In genomic region chr1:21217812-21218596, GRCh38 we compare ENCODE assay signal across 1 cellular context.
A peak's percentile ranks its signal among the peaks of the same experiment; 100 is the strongest.
TF ChIP-seq lines count a peak whose summit lies in the region.

No MANE protein-coding gene starts in this region.

TF ChIP-seq in K562, 482 proteins besides CTCF, POLR2A, EP300 and RAD21 (continued from another document):
- TF ChIP-seq REST (CRISPR knock-in tag; IDR thresholded peaks at IDR 0.05; ENCODE audit: low read depth): no peak
- TF ChIP-seq ZFX (CRISPR knock-in tag; IDR thresholded peaks at IDR 0.05): peak; percentile 9; the same call in 1 of the 2 replicates
- TF ChIP-seq BCLAF1 (IDR thresholded peaks at IDR 0.05; ENCODE audit: borderline replicate concordance in 1 of 2, control insufficient read depth in 1 of 2, low read depth in 2 of 2, low read length in 1 of 2): no peak
- TF ChIP-seq DACH1 (IDR thresholded peaks at IDR 0.05; ENCODE audit: partially characterized antibody): no peak
- TF ChIP-seq KLF1 (tag; IDR thresholded peaks at IDR 0.05): 0 out of 2 replicates have a peak, but pooled peaks have one; percentile 22
- no peak for TF ChIP-seq SP2 (IDR thresholded peaks at IDR 0.05; ENCODE audit: extremely low read depth, low read depth, low read length, poor library complexity, severe bottlenecking)
- TF ChIP-seq HNRNPH1 (optimal IDR thresholded peaks at IDR 0.05; ENCODE audit: low read depth, low read length): no peak
- no peak for TF ChIP-seq NCOA2 (IDR thresholded peaks at IDR 0.05; ENCODE audit: partially characterized antibody in 2 of 2)
- no peak for TF ChIP-seq RBM17 (IDR thresholded peaks at IDR 0.05; ENCODE audit: borderline replicate concordance, low read depth, low read length)
- TF ChIP-seq ASH1L (IDR thresholded peaks at IDR 0.05; ENCODE audit: borderline replicate concordance, low read depth, partially characterized antibody): no peak
- no peak for TF ChIP-seq ZNF3 (CRISPR knock-in tag; IDR thresholded peaks at IDR 0.05)
- no peak for TF ChIP-seq EWSR1 (IDR thresholded peaks at IDR 0.05; ENCODE audit: borderline replicate concordance, low read depth, partially characterized antibody)
- TF ChIP-seq TFAP4 (CRISPR knock-in tag; IDR thresholded peaks at IDR 0.05; ENCODE audit: borderline replicate concordance): peak; percentile 47; the same call in 1 of the 2 replicates
- no peak for TF ChIP-seq TEAD2 (tag; IDR thresholded peaks at IDR 0.05)
- no peak for TF ChIP-seq CCAR2 (IDR thresholded peaks at IDR 0.05; ENCODE audit: low read depth, low read length)
- TF ChIP-seq NFRKB (IDR thresholded peaks at IDR 0.05; ENCODE audit: low read depth): no peak
- no peak for TF ChIP-seq RBM34 (IDR thresholded peaks at IDR 0.05; ENCODE audit: borderline replicate concordance, insufficient read depth, low read length)
- TF ChIP-seq PBX2 (CRISPR knock-in tag; IDR thresholded peaks at IDR 0.05; ENCODE audit: low read depth): no peak
- TF ChIP-seq PBX2 (tag; conservative IDR thresholded peaks at IDR 0.05; ENCODE audit: low read depth): no peak
- peak; percentile 68 for TF ChIP-seq BHLHE40 (IDR thresholded peaks at IDR 0.05; ENCODE audit: low read length)
- peak in 1 of 2 experiments; percentile 35; a peak in 1 of 4 replicates for TF ChIP-seq MAZ (CRISPR knock-in tag; conservative IDR thresholded peaks at IDR 0.05 in 1 of 2, IDR thresholded peaks at IDR 0.05 in 1 of 2)
- no peak for TF ChIP-seq BRCA1 (IDR thresholded peaks at IDR 0.05)
- no peak for TF ChIP-seq BRCA1 (CRISPR knock-in tag; IDR thresholded peaks at IDR 0.05)
- TF ChIP-seq CGGBP1 (CRISPR knock-in tag; IDR thresholded peaks at IDR 0.05): no peak
- no peak for TF ChIP-seq KDM5B (IDR thresholded peaks at IDR 0.05; ENCODE audit: insufficient replicate concordance, low read depth, low read length)
- TF ChIP-seq RFX7 (CRISPR knock-in tag; IDR thresholded peaks at IDR 0.05): no peak
- TF ChIP-seq ZSCAN29 (IDR thresholded peaks at IDR 0.05): no peak
- TF ChIP-seq MEF2A (IDR thresholded peaks at IDR 0.05; ENCODE audit: control insufficient read depth, low read depth, low read length): no peak
- no peak for TF ChIP-seq CHD2 (IDR thresholded peaks at IDR 0.05; ENCODE audit: low read depth, low read length)
- TF ChIP-seq NCOR1 (IDR thresholded peaks at IDR 0.05): peak; percentile 59; the same call in 1 of the 2 replicates
- peak; percentile 50; the same call in 1 of the 2 replicates for TF ChIP-seq CTBP1 (IDR thresholded peaks at IDR 0.05; ENCODE audit: borderline replicate concordance)
- no peak for TF ChIP-seq RCOR1 (IDR thresholded peaks at IDR 0.05; ENCODE audit: borderline replicate concordance in 1 of 2, low read depth in 2 of 2, low read length in 2 of 2)
- TF ChIP-seq STAT5B (CRISPR knock-in tag; IDR thresholded peaks at IDR 0.05): no peak
